ENCODE assay signal across 18 cellular contexts in the genomic region with DNA sequence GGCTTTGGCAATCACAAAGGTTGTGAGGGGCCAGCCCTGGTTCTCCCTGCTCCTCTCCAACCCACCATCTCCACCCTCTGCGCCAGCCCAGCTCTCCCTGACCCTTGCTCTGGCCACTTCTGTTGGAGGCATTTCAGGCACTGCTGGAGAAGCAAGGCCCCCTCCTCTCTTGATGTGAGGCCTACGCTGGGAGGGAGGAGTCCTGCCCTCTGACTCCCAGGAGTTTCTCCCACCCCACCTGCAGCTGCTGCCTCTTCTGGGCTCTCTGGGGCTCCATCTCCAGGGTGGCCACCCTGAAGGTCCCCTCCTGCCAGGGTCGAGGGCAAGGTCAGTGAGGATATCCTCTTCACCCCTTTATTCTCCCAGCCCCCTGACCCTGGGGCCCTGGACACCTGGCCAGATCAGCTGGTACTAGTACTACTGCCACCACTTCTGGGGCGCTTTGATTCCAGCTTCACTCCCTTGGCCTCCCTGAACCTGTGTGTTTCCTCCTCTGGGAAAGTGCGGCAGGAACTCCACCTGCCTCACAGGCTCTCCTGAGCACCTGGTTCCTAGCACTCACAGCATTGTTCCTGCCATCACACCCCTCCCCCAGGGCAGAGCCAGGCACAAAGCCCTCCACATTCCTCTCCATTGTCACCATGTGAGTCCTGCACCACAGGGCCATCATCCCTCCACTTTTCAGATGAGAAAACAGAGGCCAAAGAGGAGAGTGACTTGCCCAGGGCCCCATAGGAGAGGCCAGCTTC. TPM values are rescaled to one million over a fixed set of nuclear protein-coding genes. Genes with fewer than 3 reads are reported as not detected.
DNase-seq lines count a peak whose midpoint lies in the region; ATAC-seq and TF ChIP-seq lines count a peak whose summit lies in the region.
"Had no signal": no experiment of that assay in that cellular context is flagged by ENCODE, and none has a peak within 500 bp of the region (broad histone marks: within the 10 kb centered on the region; RNA-seq: fewer than 3 reads in every experiment).

No MANE protein-coding gene starts in this region.

- ATAC-seq in activated CD4-positive, alpha-beta T cell treated with anti-CD3 and anti-CD28 coated beads for 36 hours, result no peak
- peak; percentile 19 for ATAC-seq in GM19438 (IDR thresholded peaks at IDR 0.05; ENCODE audit: low read depth, unreplicated experiment)
- ATAC-seq in WTC11, result peak; percentile 25
- ATAC-seq in GM18502 (IDR thresholded peaks at IDR 0.05; ENCODE audit: poor library complexity, unreplicated experiment), result no peak
- no peak for ATAC-seq in GM19452 (IDR thresholded peaks at IDR 0.05; ENCODE audit: unreplicated experiment)

- no peaks in the 10 kb centered on the region for H3K36me3 Mint-ChIP-seq in activated CD4-positive, alpha-beta T cell treated with anti-CD3 and anti-CD28 coated beads for 36 hours (ENCODE audit: low read depth)
- H3K36me3 Mint-ChIP-seq in WTC11, result no peaks in the 10 kb centered on the region; the same call in 1 of the 2 replicates
- H3K36me3 Mint-ChIP-seq in progenitor cell of endocrine pancreas (ENCODE audit: insufficient read depth), result no peaks in the 10 kb centered on the region
- H3K36me3 Mint-ChIP-seq: activated CD4-positive, alpha-beta memory T cell treated with anti-CD3 and anti-CD28 coated beads for 36 hours; activated naive CD4-positive, alpha-beta T cell treated with anti-CD3 and anti-CD28 coated beads, Interleukin-2, amount 10 ng/mL, durations not matched to agents 7 days and 5 days; naive thymus-derived CD8-positive, alpha-beta T cell had no signal

- TF ChIP-seq CTCF in WTC11 (IDR thresholded peaks at IDR 0.05) (no peak), progenitor cell of endocrine pancreas (IDR thresholded peaks at IDR 0.05; ENCODE audit: unreplicated experiment) (no peak)

- peaks cover 22% of the 10 kb centered on the region for H3K27me3 Mint-ChIP-seq in activated CD4-positive, alpha-beta T cell treated with anti-CD3 and anti-CD28 coated beads for 36 hours
- H3K27me3 Mint-ChIP-seq in WTC11 (ENCODE audit: low read depth) (peaks cover 11% of the 10 kb centered on the region), progenitor cell of endocrine pancreas (no peaks in the 10 kb centered on the region)

- POLR2A ChIA-PET in activated CD4-positive, alpha-beta T cell treated with anti-CD3 and anti-CD28 coated beads for 36 hours (lab: Charles Lee), result no interaction called here
- POLR2A ChIA-PET in WTC11 (lab: Charles Lee), result no interaction called here

- CTCF ChIA-PET in activated CD4-positive, alpha-beta T cell treated with anti-CD3 and anti-CD28 coated beads for 36 hours (lab: Charles Lee), result interaction anchor here (0.5 to 3.5 kb wide), 21 partner anchors 8 to 531 kb away, joined by 3 to 19 read pairs (median 4); partner anchors contain the start of gene TDRD7
- CTCF ChIA-PET in WTC11 (lab: Charles Lee), result interaction anchor here (0.8 to 3.1 kb wide), 15 partner anchors 10 to 320 kb away, joined by 3 to 21 read pairs (median 4); partner anchors contain the start of genes TDRD7 and TMOD1

- no peak for DNase-seq in activated CD4-positive, alpha-beta T cell treated with anti-CD3 and anti-CD28 coated beads for 36 hours
- no peak for DNase-seq in activated CD4-positive, alpha-beta T cell treated with anti-CD3 and anti-CD28 coated beads for 48 hours
- no peak for DNase-seq in WTC11 (ENCODE audit: low spot score)
- no peak for DNase-seq in progenitor cell of endocrine pancreas (ENCODE audit: low spot score, unreplicated experiment)
- no peak for DNase-seq in NCI-H1105 (lab: John Stamatoyannopoulos, UW)
- DNase-seq: cerebellar nuclear complex; effector CD8-positive, alpha-beta T cell; esophagus squamous epithelium; NCI-H1694 treated with DMSO at 0.1 percent for 48 hours; NCI-H446 treated with DMSO at 0.1 percent for 48 hours; RPMI8226; SW 1271 had no signal

- peak overlapping the region; percentile 14 for H3K27ac Mint-ChIP-seq in activated CD4-positive, alpha-beta T cell treated with anti-CD3 and anti-CD28 coated beads for 36 hours
- H3K27ac Mint-ChIP-seq in WTC11 (no peak overlapping the region), progenitor cell of endocrine pancreas (peak overlapping the region; percentile 92)
- H3K27ac Mint-ChIP-seq: activated CD4-positive, alpha-beta memory T cell treated with anti-CD3 and anti-CD28 coated beads for 36 hours; activated naive CD4-positive, alpha-beta T cell treated with anti-CD3 and anti-CD28 coated beads, Interleukin-2, amount 10 ng/mL, durations not matched to agents 7 days and 5 days had no signal

- no peak overlapping the region for H3K4me3 Mint-ChIP-seq in activated CD4-positive, alpha-beta T cell treated with anti-CD3 and anti-CD28 coated beads for 36 hours
- H3K4me3 Mint-ChIP-seq in WTC11 (peak overlapping the region; percentile 47; the same call in 1 of the 2 replicates), progenitor cell of endocrine pancreas (ENCODE audit: low read depth) (no peak overlapping the region)
- H3K4me3 Mint-ChIP-seq: activated CD4-positive, alpha-beta memory T cell treated with anti-CD3 and anti-CD28 coated beads for 36 hours; activated naive CD4-positive, alpha-beta T cell treated with anti-CD3 and anti-CD28 coated beads, Interleukin-2, amount 10 ng/mL, durations not matched to agents 7 days and 5 days had no signal

- H3K9me3 Mint-ChIP-seq in activated CD4-positive, alpha-beta T cell treated with anti-CD3 and anti-CD28 coated beads for 36 hours (ENCODE audit: low read depth), result no peaks in the 10 kb centered on the region
- H3K9me3 Mint-ChIP-seq in WTC11 (peaks cover 15% of the 10 kb centered on the region), progenitor cell of endocrine pancreas (ENCODE audit: low read depth) (no peaks in the 10 kb centered on the region)
- H3K9me3 Mint-ChIP-seq: activated CD4-positive, alpha-beta memory T cell treated with anti-CD3 and anti-CD28 coated beads for 36 hours; activated naive CD4-positive, alpha-beta T cell treated with anti-CD3 and anti-CD28 coated beads, Interleukin-2, amount 10 ng/mL, durations not matched to agents 7 days and 5 days; naive thymus-derived CD8-positive, alpha-beta T cell had no signal

- H3K4me1 Mint-ChIP-seq in activated CD4-positive, alpha-beta T cell treated with anti-CD3 and anti-CD28 coated beads for 36 hours, result peaks cover 14% of the 10 kb centered on the region
- peaks cover 24% of the 10 kb centered on the region for H3K4me1 Mint-ChIP-seq in WTC11
- peaks cover 25% of the 10 kb centered on the region for H3K4me1 Mint-ChIP-seq in progenitor cell of endocrine pancreas (ENCODE audit: low read depth)

- intact Hi-C loops in activated CD4-positive, alpha-beta T cell treated with anti-CD3 and anti-CD28 coated beads for 36 hours (cut with DNase I, micrococcal nuclease), result loop anchor here (1.0 to 5.0 kb wide), 7 partner anchors 9 to 531 kb away; no protein-coding TSS in a partner anchor

TF ChIP-seq in WTC11, 78 proteins besides CTCF, POLR2A, EP300 and RAD21:
- TF ChIP-seq EMX1 (CRISPR knock-in tag; IDR thresholded peaks at IDR 0.05) (no peak), GTF2I (CRISPR knock-in tag; conservative IDR thresholded peaks at IDR 0.05) (0 out of 2 replicates have a peak, but pooled peaks have one; percentile 39)

RNA-seq across cellular contexts. Expression of gene TDRD7, which starts 23.8 kb away (rescaled TPM):
- 1 to 10 TPM; 9.3 TPM for total RNA-seq in activated CD4-positive, alpha-beta T cell treated with anti-CD3 and anti-CD28 coated beads for 36 hours
- total RNA-seq in WTC11 (2021) (2.3 to 2.8 TPM (median 2.5 TPM) in 3 replicates), progenitor cell of endocrine pancreas (12.8 and 14.2 TPM in 2 replicates)

Comparison
In these comparisons a context has a peak if more than half of its experiments do, and no peak if none do; other contexts are left out.
1. ATAC-seq: peak in GM19438 (single experiment) and WTC11 (single experiment); none in activated CD4-positive, alpha-beta T cell treated with anti-CD3 and anti-CD28 coated beads for 36 hours (single experiment), GM18502 (single experiment) and GM19452 (single experiment).